In genomic region chr7:63925626-63926460, GRCh38 we compare ENCODE assay signal across 8 cellular contexts.
DNase-seq lines count a peak whose midpoint lies in the region; ATAC-seq, FAIRE-seq and TF ChIP-seq lines count a peak whose summit lies in the region.

No MANE protein-coding gene starts in this region.

- POLR2A ChIA-PET in activated CD8-positive, alpha-beta T cell treated with anti-CD3 and anti-CD28 coated beads for 36 hours (lab: Charles Lee) = interaction anchor here (0.9 kb wide), 1 partner anchor 24 kb away, joined by 3 read pairs; no protein-coding TSS in a partner anchor

- ATAC-seq in activated CD8-positive, alpha-beta T cell treated with anti-CD3 and anti-CD28 coated beads for 36 hours = peak; percentile 92
- peak; percentile 95 for ATAC-seq in effector memory CD8-positive, alpha-beta T cell (replicated peaks)
- no peak for ATAC-seq in GM21529 (IDR thresholded peaks at IDR 0.05; ENCODE audit: unreplicated experiment)

- no peak for FAIRE-seq in D721Med (lab: Jason Lieb, UNC)

- H3K27me3 Mint-ChIP-seq in activated CD8-positive, alpha-beta T cell treated with anti-CD3 and anti-CD28 coated beads for 36 hours = no peaks in the 10 kb centered on the region
- no peaks in the 10 kb centered on the region for H3K27me3 Mint-ChIP-seq in effector memory CD8-positive, alpha-beta T cell
- H3K27me3 Mint-ChIP-seq in chondrocyte (ENCODE audit: low read depth) = no peaks in the 10 kb centered on the region

- H3K9me3 Mint-ChIP-seq in activated CD8-positive, alpha-beta T cell treated with anti-CD3 and anti-CD28 coated beads for 36 hours = peaks cover 11% of the 10 kb centered on the region
- peaks cover 6 to 7% of the 10 kb centered on the region in 2 donors for H3K9me3 Mint-ChIP-seq in effector memory CD8-positive, alpha-beta T cell
- peaks cover 70% of the 10 kb centered on the region for H3K9me3 Mint-ChIP-seq in chondrocyte (ENCODE audit: low read depth)

- no peak for TF ChIP-seq CTCF in D721Med (IDR thresholded peaks at IDR 0.05; ENCODE audit: insufficient read depth, missing control alignments)
- TF ChIP-seq CTCF in activated CD8-positive, alpha-beta T cell treated with anti-CD3 and anti-CD28 coated beads for 36 hours (IDR thresholded peaks at IDR 0.05) = no peak
- no peak for TF ChIP-seq CTCF in chondrocyte (IDR thresholded peaks at IDR 0.05)

- intact Hi-C loops in activated CD8-positive, alpha-beta T cell treated with anti-CD3 and anti-CD28 coated beads for 36 hours (cut with micrococcal nuclease) = no loop called here

- H3K27ac Mint-ChIP-seq in activated CD8-positive, alpha-beta T cell treated with anti-CD3 and anti-CD28 coated beads for 36 hours = peak overlapping the region; percentile 92
- peak overlapping the region; percentile 94 to 95 for H3K27ac Mint-ChIP-seq in effector memory CD8-positive, alpha-beta T cell
- H3K27ac Mint-ChIP-seq in chondrocyte (ENCODE audit: unreplicated experiment) = no peak overlapping the region

- peak overlapping the region; percentile 82 for H3K4me3 Mint-ChIP-seq in activated CD8-positive, alpha-beta T cell treated with anti-CD3 and anti-CD28 coated beads for 36 hours
- peak overlapping the region; percentile 97 for H3K4me3 Mint-ChIP-seq in effector memory CD8-positive, alpha-beta T cell
- H3K4me3 Mint-ChIP-seq in chondrocyte (ENCODE audit: unreplicated experiment) = no peak overlapping the region

- H3K36me3 Mint-ChIP-seq in activated CD8-positive, alpha-beta T cell treated with anti-CD3 and anti-CD28 coated beads for 36 hours (ENCODE audit: low read depth) = peaks cover 4% of the 10 kb centered on the region
- peaks cover 10% of the 10 kb centered on the region for H3K36me3 Mint-ChIP-seq in effector memory CD8-positive, alpha-beta T cell (ENCODE audit: insufficient read depth)
- no peaks in the 10 kb centered on the region for H3K36me3 Mint-ChIP-seq in chondrocyte (ENCODE audit: low read depth)

- CTCF ChIA-PET in activated CD8-positive, alpha-beta T cell treated with anti-CD3 and anti-CD28 coated beads for 36 hours (lab: Charles Lee) = no interaction called here

- no peaks in the 10 kb centered on the region for H3K4me1 Mint-ChIP-seq in activated CD8-positive, alpha-beta T cell treated with anti-CD3 and anti-CD28 coated beads for 36 hours (ENCODE audit: low read depth)
- H3K4me1 Mint-ChIP-seq in effector memory CD8-positive, alpha-beta T cell (ENCODE audit: low read depth in 2 of 2) = peaks cover 7 to 9% of the 10 kb centered on the region in 2 donors
- no peaks in the 10 kb centered on the region for H3K4me1 Mint-ChIP-seq in chondrocyte (ENCODE audit: low read depth)

- DNase-seq in D721Med (ENCODE audit: insufficient read length, low spot score) (peak; percentile 32), NCI-H1092 treated with DMSO at 0.1 percent for 48 hours (lab: John Stamatoyannopoulos, UW) (peak; percentile 77), nucleus accumbens (lab: John Stamatoyannopoulos, UW) (peak; percentile 36 to 97 (median 91)), stromal cell of bone marrow (ENCODE audit: low read depth) (peak; percentile 66), chondrocyte (ENCODE audit: low spot score) (no peak)
- DNase-seq in activated CD8-positive, alpha-beta T cell treated with anti-CD3 and anti-CD28 coated beads for 36 hours = peak; percentile 87
- peak; percentile 75 to 82 (median 76) for DNase-seq in effector memory CD8-positive, alpha-beta T cell
